ENCODE assay signal across 1 cellular context in the genomic region with DNA sequence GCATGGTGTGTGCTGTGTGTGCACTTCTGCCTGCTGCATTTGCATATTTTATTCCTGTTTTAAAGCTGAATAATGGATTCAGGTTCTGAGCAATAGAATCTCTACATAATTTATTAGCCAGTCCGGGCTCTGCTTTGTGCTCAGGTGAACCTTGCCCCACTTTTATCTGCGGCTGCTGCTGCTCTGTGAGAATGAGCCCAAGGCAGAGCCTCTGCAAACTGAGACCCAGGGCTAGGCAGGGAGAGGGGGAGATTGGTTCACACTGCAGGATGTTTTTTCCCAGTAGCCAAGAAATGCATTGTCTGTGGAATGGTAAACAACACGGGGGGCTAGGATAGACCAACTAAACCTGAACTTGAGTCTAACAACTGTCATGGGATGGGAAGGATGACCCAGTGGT.
TF ChIP-seq lines count a peak whose summit lies in the region.

No MANE protein-coding gene starts in this region.

TF ChIP-seq in HepG2, 621 proteins besides CTCF, POLR2A, EP300 and RAD21 (continued from another document and continues in another):
- TF ChIP-seq ZNF556 (CRISPR knock-in tag; IDR thresholded peaks at IDR 0.05; ENCODE audit: borderline replicate concordance), result no peak
- no peak for TF ChIP-seq GTF2F1 (IDR thresholded peaks at IDR 0.05; ENCODE audit: low read length)
- no peak for TF ChIP-seq MYNN (CRISPR knock-in tag; IDR thresholded peaks at IDR 0.05; ENCODE audit: low read depth)
- TF ChIP-seq ZNF430 (CRISPR knock-in tag; IDR thresholded peaks at IDR 0.05), result no peak
- TF ChIP-seq, protein P1, sequence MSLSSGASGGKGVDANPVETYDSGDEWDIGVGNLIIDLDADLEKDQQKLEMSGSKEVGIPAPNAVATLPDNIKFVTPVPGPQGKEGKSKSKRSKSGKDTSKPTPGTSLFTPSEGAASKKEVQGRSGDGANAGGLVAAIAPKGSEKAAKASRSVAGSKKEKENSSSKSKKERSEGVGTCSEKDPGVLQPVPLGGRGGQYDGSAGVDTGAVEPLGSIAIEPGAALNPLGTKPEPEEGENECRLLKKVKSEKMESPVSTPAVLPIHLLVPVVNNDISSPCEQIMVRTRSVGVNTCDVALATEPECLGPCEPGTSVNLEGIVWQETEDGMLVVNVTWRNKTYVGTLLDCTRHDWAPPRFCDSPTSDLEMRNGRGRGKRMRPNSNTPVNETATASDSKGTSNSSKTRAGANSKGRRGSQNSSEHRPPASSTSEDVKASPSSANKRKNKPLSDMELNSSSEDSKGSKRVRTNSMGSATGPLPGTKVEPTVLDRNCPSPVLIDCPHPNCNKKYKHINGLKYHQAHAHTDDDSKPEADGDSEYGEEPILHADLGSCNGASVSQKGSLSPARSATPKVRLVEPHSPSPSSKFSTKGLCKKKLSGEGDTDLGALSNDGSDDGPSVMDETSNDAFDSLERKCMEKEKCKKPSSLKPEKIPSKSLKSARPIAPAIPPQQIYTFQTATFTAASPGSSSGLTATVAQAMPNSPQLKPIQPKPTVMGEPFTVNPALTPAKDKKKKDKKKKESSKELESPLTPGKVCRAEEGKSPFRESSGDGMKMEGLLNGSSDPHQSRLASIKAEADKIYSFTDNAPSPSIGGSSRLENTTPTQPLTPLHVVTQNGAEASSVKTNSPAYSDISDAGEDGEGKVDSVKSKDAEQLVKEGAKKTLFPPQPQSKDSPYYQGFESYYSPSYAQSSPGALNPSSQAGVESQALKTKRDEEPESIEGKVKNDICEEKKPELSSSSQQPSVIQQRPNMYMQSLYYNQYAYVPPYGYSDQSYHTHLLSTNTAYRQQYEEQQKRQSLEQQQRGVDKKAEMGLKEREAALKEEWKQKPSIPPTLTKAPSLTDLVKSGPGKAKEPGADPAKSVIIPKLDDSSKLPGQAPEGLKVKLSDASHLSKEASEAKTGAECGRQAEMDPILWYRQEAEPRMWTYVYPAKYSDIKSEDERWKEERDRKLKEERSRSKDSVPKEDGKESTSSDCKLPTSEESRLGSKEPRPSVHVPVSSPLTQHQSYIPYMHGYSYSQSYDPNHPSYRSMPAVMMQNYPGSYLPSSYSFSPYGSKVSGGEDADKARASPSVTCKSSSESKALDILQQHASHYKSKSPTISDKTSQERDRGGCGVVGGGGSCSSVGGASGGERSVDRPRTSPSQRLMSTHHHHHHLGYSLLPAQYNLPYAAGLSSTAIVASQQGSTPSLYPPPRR (CRISPR knock-in tag; IDR thresholded peaks at IDR 0.05; ENCODE audit: borderline replicate concordance), result no peak; the same call in 1 of the 2 replicates
- TF ChIP-seq AGO1 (IDR thresholded peaks at IDR 0.05; ENCODE audit: low read depth, low read length, poor library complexity, severe bottlenecking), result no peak
- TF ChIP-seq SMAD1 (CRISPR knock-in tag; IDR thresholded peaks at IDR 0.05; ENCODE audit: borderline replicate concordance, low read depth), result no peak
- TF ChIP-seq, protein P2, sequence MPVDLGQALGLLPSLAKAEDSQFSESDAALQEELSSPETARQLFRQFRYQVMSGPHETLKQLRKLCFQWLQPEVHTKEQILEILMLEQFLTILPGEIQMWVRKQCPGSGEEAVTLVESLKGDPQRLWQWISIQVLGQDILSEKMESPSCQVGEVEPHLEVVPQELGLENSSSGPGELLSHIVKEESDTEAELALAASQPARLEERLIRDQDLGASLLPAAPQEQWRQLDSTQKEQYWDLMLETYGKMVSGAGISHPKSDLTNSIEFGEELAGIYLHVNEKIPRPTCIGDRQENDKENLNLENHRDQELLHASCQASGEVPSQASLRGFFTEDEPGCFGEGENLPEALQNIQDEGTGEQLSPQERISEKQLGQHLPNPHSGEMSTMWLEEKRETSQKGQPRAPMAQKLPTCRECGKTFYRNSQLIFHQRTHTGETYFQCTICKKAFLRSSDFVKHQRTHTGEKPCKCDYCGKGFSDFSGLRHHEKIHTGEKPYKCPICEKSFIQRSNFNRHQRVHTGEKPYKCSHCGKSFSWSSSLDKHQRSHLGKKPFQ (CRISPR knock-in tag; IDR thresholded peaks at IDR 0.05; ENCODE audit: insufficient replicate concordance), result no peak
- no peak for TF ChIP-seq ZNF577 (CRISPR knock-in tag; IDR thresholded peaks at IDR 0.05; ENCODE audit: borderline replicate concordance, low read depth)
- TF ChIP-seq, protein P3, sequence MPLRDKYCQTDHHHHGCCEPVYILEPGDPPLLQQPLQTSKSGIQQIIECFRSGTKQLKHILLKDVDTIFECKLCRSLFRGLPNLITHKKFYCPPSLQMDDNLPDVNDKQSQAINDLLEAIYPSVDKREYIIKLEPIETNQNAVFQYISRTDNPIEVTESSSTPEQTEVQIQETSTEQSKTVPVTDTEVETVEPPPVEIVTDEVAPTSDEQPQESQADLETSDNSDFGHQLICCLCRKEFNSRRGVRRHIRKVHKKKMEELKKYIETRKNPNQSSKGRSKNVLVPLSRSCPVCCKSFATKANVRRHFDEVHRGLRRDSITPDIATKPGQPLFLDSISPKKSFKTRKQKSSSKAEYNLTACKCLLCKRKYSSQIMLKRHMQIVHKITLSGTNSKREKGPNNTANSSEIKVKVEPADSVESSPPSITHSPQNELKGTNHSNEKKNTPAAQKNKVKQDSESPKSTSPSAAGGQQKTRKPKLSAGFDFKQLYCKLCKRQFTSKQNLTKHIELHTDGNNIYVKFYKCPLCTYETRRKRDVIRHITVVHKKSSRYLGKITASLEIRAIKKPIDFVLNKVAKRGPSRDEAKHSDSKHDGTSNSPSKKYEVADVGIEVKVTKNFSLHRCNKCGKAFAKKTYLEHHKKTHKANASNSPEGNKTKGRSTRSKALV (CRISPR knock-in tag; IDR thresholded peaks at IDR 0.05), result no peak
- TF ChIP-seq ZNF460 (CRISPR knock-in tag; IDR thresholded peaks at IDR 0.05; ENCODE audit: borderline replicate concordance), result no peak
- no peak for TF ChIP-seq IRF2 (CRISPR knock-in tag; IDR thresholded peaks at IDR 0.05)
- no peak for TF ChIP-seq NFKB2 (CRISPR knock-in tag; IDR thresholded peaks at IDR 0.05; ENCODE audit: borderline replicate concordance)
- TF ChIP-seq KDM2A (CRISPR knock-in tag; IDR thresholded peaks at IDR 0.05; ENCODE audit: borderline replicate concordance, low read depth), result no peak
- TF ChIP-seq SALL1 (CRISPR knock-in tag; IDR thresholded peaks at IDR 0.05), result peak; percentile 53
- TF ChIP-seq, protein P4, sequence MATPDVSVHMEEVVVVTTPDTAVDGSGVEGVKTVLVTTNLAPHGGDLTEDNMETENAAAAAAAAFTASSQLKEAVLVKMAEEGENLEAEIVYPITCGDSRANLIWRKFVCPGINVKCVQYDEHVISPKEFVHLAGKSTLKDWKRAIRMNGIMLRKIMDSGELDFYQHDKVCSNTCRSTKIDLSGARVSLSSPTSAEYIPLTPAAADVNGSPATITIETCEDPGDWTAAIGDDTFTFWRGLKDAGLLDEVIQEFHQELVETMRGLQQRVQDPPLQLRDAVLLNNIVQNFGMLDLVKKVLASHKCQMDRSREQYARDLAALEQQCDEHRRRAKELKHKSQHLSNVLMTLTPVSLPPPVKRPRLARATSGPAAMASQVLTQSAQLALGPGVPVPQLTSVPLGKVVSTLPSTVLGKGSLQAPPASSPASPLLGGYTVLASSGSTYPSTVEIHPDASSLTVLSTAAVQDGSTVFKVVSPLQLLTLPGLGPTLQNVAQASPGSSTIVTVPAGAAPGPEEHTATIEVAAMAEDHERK (CRISPR knock-in tag; IDR thresholded peaks at IDR 0.05; ENCODE audit: low read depth), result no peak
- TF ChIP-seq ARNT (IDR thresholded peaks at IDR 0.05), result no peak
- no peak for TF ChIP-seq ZNF773 (CRISPR knock-in tag; IDR thresholded peaks at IDR 0.05; ENCODE audit: borderline replicate concordance)
- no peak for TF ChIP-seq PRPF4 (IDR thresholded peaks at IDR 0.05; ENCODE audit: low read depth, low read length, poor library complexity, severe bottlenecking)
- peak; percentile 23; the same call in 1 of the 2 replicates for TF ChIP-seq HNF4G (IDR thresholded peaks at IDR 0.05; ENCODE audit: borderline replicate concordance, low read depth, low read length)
- TF ChIP-seq HNF4G (CRISPR knock-in tag; IDR thresholded peaks at IDR 0.05; ENCODE audit: borderline replicate concordance, low read depth), result no peak
- TF ChIP-seq, protein P5, sequence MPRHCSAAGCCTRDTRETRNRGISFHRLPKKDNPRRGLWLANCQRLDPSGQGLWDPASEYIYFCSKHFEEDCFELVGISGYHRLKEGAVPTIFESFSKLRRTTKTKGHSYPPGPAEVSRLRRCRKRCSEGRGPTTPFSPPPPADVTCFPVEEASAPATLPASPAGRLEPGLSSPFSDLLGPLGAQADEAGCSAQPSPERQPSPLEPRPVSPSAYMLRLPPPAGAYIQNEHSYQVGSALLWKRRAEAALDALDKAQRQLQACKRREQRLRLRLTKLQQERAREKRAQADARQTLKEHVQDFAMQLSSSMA (CRISPR knock-in tag; IDR thresholded peaks at IDR 0.05), result no peak
- TF ChIP-seq YY1 (IDR thresholded peaks at IDR 0.05; ENCODE audit: insufficient read depth, insufficient replicate concordance, low read depth, low read length), result no peak
- TF ChIP-seq SMYD3 (CRISPR knock-in tag; IDR thresholded peaks at IDR 0.05), result no peak
- TF ChIP-seq, protein P6, sequence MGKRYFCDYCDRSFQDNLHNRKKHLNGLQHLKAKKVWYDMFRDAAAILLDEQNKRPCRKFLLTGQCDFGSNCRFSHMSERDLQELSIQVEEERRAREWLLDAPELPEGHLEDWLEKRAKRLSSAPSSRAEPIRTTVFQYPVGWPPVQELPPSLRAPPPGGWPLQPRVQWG (CRISPR knock-in tag; IDR thresholded peaks at IDR 0.05; ENCODE audit: borderline replicate concordance, low read depth), result no peak
- TF ChIP-seq DNMT3B (CRISPR knock-in tag; conservative IDR thresholded peaks at IDR 0.05), result no peak
- TF ChIP-seq PCBP2 (optimal IDR thresholded peaks at IDR 0.05; ENCODE audit: low read depth, low read length, poor library complexity, severe bottlenecking), result no peak
- no peak for TF ChIP-seq RBM39 (IDR thresholded peaks at IDR 0.05; ENCODE audit: low read depth, low read length, poor library complexity, severe bottlenecking)
- TF ChIP-seq AGO2 (optimal IDR thresholded peaks at IDR 0.05; ENCODE audit: low read depth, low read length), result no peak
- TF ChIP-seq ZNF615 (CRISPR knock-in tag; IDR thresholded peaks at IDR 0.05; ENCODE audit: borderline replicate concordance), result no peak
- TF ChIP-seq ZNF674 (CRISPR knock-in tag; IDR thresholded peaks at IDR 0.05; ENCODE audit: low read depth), result no peak
- no peak for TF ChIP-seq ZNF12 (CRISPR knock-in tag; IDR thresholded peaks at IDR 0.05)
- TF ChIP-seq ZNF225 (CRISPR knock-in tag; IDR thresholded peaks at IDR 0.05), result no peak
- TF ChIP-seq, protein P7, sequence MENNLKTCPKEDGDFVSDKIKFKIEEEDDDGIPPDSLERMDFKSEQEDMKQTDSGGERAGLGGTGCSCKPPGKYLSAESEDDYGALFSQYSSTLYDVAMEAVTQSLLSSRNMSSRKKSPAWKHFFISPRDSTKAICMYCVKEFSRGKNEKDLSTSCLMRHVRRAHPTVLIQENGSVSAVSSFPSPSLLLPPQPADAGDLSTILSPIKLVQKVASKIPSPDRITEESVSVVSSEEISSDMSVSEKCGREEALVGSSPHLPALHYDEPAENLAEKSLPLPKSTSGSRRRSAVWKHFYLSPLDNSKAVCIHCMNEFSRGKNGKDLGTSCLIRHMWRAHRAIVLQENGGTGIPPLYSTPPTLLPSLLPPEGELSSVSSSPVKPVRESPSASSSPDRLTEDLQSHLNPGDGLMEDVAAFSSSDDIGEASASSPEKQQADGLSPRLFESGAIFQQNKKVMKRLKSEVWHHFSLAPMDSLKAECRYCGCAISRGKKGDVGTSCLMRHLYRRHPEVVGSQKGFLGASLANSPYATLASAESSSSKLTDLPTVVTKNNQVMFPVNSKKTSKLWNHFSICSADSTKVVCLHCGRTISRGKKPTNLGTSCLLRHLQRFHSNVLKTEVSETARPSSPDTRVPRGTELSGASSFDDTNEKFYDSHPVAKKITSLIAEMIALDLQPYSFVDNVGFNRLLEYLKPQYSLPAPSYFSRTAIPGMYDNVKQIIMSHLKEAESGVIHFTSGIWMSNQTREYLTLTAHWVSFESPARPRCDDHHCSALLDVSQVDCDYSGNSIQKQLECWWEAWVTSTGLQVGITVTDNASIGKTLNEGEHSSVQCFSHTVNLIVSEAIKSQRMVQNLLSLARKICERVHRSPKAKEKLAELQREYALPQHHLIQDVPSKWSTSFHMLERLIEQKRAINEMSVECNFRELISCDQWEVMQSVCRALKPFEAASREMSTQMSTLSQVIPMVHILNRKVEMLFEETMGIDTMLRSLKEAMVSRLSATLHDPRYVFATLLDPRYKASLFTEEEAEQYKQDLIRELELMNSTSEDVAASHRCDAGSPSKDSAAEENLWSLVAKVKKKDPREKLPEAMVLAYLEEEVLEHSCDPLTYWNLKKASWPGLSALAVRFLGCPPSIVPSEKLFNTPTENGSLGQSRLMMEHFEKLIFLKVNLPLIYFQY (CRISPR knock-in tag; IDR thresholded peaks at IDR 0.05; ENCODE audit: borderline replicate concordance), result no peak
- TF ChIP-seq ZNF772 (CRISPR knock-in tag; IDR thresholded peaks at IDR 0.05), result peak; percentile 68; the same call in 1 of the 2 replicates
- TF ChIP-seq EED (CRISPR knock-in tag; IDR thresholded peaks at IDR 0.05), result no peak
- no peak for TF ChIP-seq MATR3 (CRISPR knock-in tag; IDR thresholded peaks at IDR 0.05)
- TF ChIP-seq, protein P8, sequence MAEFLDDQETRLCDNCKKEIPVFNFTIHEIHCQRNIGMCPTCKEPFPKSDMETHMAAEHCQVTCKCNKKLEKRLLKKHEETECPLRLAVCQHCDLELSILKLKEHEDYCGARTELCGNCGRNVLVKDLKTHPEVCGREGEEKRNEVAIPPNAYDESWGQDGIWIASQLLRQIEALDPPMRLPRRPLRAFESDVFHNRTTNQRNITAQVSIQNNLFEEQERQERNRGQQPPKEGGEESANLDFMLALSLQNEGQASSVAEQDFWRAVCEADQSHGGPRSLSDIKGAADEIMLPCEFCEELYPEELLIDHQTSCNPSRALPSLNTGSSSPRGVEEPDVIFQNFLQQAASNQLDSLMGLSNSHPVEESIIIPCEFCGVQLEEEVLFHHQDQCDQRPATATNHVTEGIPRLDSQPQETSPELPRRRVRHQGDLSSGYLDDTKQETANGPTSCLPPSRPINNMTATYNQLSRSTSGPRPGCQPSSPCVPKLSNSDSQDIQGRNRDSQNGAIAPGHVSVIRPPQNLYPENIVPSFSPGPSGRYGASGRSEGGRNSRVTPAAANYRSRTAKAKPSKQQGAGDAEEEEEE (CRISPR knock-in tag; IDR thresholded peaks at IDR 0.05; ENCODE audit: borderline replicate concordance), result no peak
- TF ChIP-seq ZNF543 (CRISPR knock-in tag; IDR thresholded peaks at IDR 0.05), result no peak
- TF ChIP-seq CEBPB (IDR thresholded peaks at IDR 0.05; ENCODE audit: borderline replicate concordance, low read depth, low read length), result no peak
- TF ChIP-seq HNRNPK (IDR thresholded peaks at IDR 0.05; ENCODE audit: low read depth, low read length, poor library complexity, severe bottlenecking), result no peak
- TF ChIP-seq MYC (CRISPR knock-in tag; IDR thresholded peaks at IDR 0.05; ENCODE audit: borderline replicate concordance), result no peak
- no peak for TF ChIP-seq ZNF776 (CRISPR knock-in tag; IDR thresholded peaks at IDR 0.05)
- TF ChIP-seq ZNF558 (CRISPR knock-in tag; IDR thresholded peaks at IDR 0.05; ENCODE audit: borderline replicate concordance), result no peak
- no peak for TF ChIP-seq SOX5 (CRISPR knock-in tag; IDR thresholded peaks at IDR 0.05; ENCODE audit: borderline replicate concordance)
- TF ChIP-seq ZKSCAN1 (IDR thresholded peaks at IDR 0.05; ENCODE audit: low read length), result no peak
- TF ChIP-seq SRY (CRISPR knock-in tag; IDR thresholded peaks at IDR 0.05), result no peak
- no peak for TF ChIP-seq LCORL (IDR thresholded peaks at IDR 0.05)
- TF ChIP-seq LCORL (CRISPR knock-in tag; IDR thresholded peaks at IDR 0.05), result 0 out of 2 replicates have a peak, but pooled peaks have one; percentile 11
- TF ChIP-seq, protein P9, sequence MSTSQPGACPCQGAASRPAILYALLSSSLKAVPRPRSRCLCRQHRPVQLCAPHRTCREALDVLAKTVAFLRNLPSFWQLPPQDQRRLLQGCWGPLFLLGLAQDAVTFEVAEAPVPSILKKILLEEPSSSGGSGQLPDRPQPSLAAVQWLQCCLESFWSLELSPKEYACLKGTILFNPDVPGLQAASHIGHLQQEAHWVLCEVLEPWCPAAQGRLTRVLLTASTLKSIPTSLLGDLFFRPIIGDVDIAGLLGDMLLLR (CRISPR knock-in tag; IDR thresholded peaks at IDR 0.05), result no peak
